27 cellular contexts compared by ENCODE assay signal in genomic region chr6:111248789-111249188, GRCh38.
DNase-seq lines count a peak whose midpoint lies in the region; ATAC-seq, FAIRE-seq and TF ChIP-seq lines count a peak whose summit lies in the region.
"Had no signal": no experiment of that assay in that cellular context is flagged by ENCODE, and none has a peak within 500 bp of the region (broad histone marks: within the 10 kb centered on the region; RNA-seq: fewer than 3 reads in every experiment).

No MANE protein-coding gene starts in this region.

- H3K27me3 ChIP-seq in HepG2 (ENCODE audit: control insufficient read depth in 1 of 2, insufficient read depth in 2 of 2, low read length in 2 of 2) (no peaks in the 10 kb centered on the region), right lobe of liver (no peaks in the 10 kb centered on the region), GM23248 (replicated peaks; ENCODE audit: insufficient read depth) (no peaks in the 10 kb centered on the region), endothelial cell of umbilical vein (ENCODE audit: control insufficient read depth in 2 of 2, insufficient read depth in 2 of 2, low read length in 2 of 2) (peaks cover under 1 to 9% of the 10 kb centered on the region in 2 experiments), endodermal cell (ENCODE audit: control insufficient read depth, insufficient read depth, low read length, poor library complexity, severe bottlenecking) (no peaks in the 10 kb centered on the region)
- H3K27me3 ChIP-seq: BE2C, BLaER1 had no signal

- H3K9ac ChIP-seq in HepG2 (ENCODE audit: insufficient read depth, low read depth, low read length) (no peak overlapping the region), GM23248 (no peak overlapping the region), endothelial cell of umbilical vein (replicated peaks; ENCODE audit: extremely low read depth, insufficient read depth, low read length) (no peak overlapping the region), endodermal cell (ENCODE audit: extremely low read depth, low read length, poor library complexity, severe bottlenecking) (no peak overlapping the region)
- H3K9ac ChIP-seq: BLaER1 had no signal

- TF ChIP-seq CTCF in HepG2 (CRISPR knock-in tag; IDR thresholded peaks at IDR 0.05): no peak
- TF ChIP-seq CTCF in right lobe of liver (IDR thresholded peaks at IDR 0.05): no peak
- no peak for TF ChIP-seq CTCF in endothelial cell of umbilical vein (IDR thresholded peaks at IDR 0.05; ENCODE audit: extremely low read depth in 1 of 2, insufficient read depth in 1 of 2, low read depth in 1 of 2, low read length in 2 of 2)
- no peak for TF ChIP-seq CTCF in endodermal cell (conservative IDR thresholded peaks at IDR 0.05)

- H3K79me2 ChIP-seq in HepG2 (ENCODE audit: insufficient read depth, low read length): no peaks in the 10 kb centered on the region
- no peaks in the 10 kb centered on the region for H3K79me2 ChIP-seq in GM23248 (ENCODE audit: insufficient read depth)
- no peaks in the 10 kb centered on the region for H3K79me2 ChIP-seq in endothelial cell of umbilical vein (ENCODE audit: control insufficient read depth, insufficient read depth, low read length)

- H3K9me2 ChIP-seq in GM23248 (ENCODE audit: insufficient read depth): no peaks in the 10 kb centered on the region

- ATAC-seq in HepG2 (no peak; the same call in 2 of the 3 replicates), right lobe of liver (no peak), GM19397 (IDR thresholded peaks at IDR 0.05; ENCODE audit: unreplicated experiment) (no peak)

- no peaks in the 10 kb centered on the region for H3K27me3 Mint-ChIP-seq in endodermal cell (ENCODE audit: insufficient read depth)
- H3K27me3 Mint-ChIP-seq: CD4-positive, alpha-beta memory T cell; CD4-positive, CD25-positive, alpha-beta regulatory T cell had no signal

- H3K4me2 ChIP-seq in HepG2 (ENCODE audit: low read depth, low read length): no peak overlapping the region
- no peak overlapping the region for H3K4me2 ChIP-seq in GM23248 (ENCODE audit: unreplicated experiment)
- no peak overlapping the region for H3K4me2 ChIP-seq in endothelial cell of umbilical vein (ENCODE audit: insufficient read depth, low read length)
- H3K4me2 ChIP-seq: BLaER1 had no signal

- no peak overlapping the region for H3K4me3 ChIP-seq in HepG2 (replicated peaks in 1 of 3; ENCODE audit: insufficient read depth in 1 of 3, low read depth in 2 of 3, low read length in 3 of 3)
- no peak overlapping the region for H3K4me3 ChIP-seq in right lobe of liver
- no peak overlapping the region for H3K4me3 ChIP-seq in GM23248
- H3K4me3 ChIP-seq in endothelial cell of umbilical vein (replicated peaks in 1 of 3; ENCODE audit: insufficient read depth in 1 of 3, low read depth in 1 of 3, low read length in 3 of 3): no peak overlapping the region
- H3K4me3 ChIP-seq in endodermal cell (ENCODE audit: low read length): no peak overlapping the region
- H3K4me3 ChIP-seq: BLaER1 had no signal

- no peaks in the 10 kb centered on the region for H3K9me3 ChIP-seq in HepG2 (ENCODE audit: low read length)
- H3K9me3 ChIP-seq in right lobe of liver: no peaks in the 10 kb centered on the region
- no peaks in the 10 kb centered on the region for H3K9me3 ChIP-seq in GM23248 (ENCODE audit: low read depth)
- no peaks in the 10 kb centered on the region for H3K9me3 ChIP-seq in endothelial cell of umbilical vein (replicated peaks; ENCODE audit: control insufficient read depth, insufficient read depth, low read length)
- no peaks in the 10 kb centered on the region for H3K9me3 ChIP-seq in endodermal cell (ENCODE audit: control insufficient read depth, low read length)
- H3K9me3 ChIP-seq: BE2C, BLaER1 had no signal

- H3K4me1 ChIP-seq in HepG2 (ENCODE audit: insufficient read depth, low read length) (peaks cover 24% of the 10 kb centered on the region), right lobe of liver (no peaks in the 10 kb centered on the region), GM23248 (ENCODE audit: insufficient read depth) (no peaks in the 10 kb centered on the region), endothelial cell of umbilical vein (ENCODE audit: control insufficient read depth, extremely low read depth, insufficient read depth, low read length) (no peaks in the 10 kb centered on the region), endodermal cell (ENCODE audit: control insufficient read depth, insufficient read depth, low read length) (peaks cover 5% of the 10 kb centered on the region)
- H3K4me1 ChIP-seq: BE2C, BLaER1 had no signal

- no peak for TF ChIP-seq EP300 in HepG2 (IDR thresholded peaks at IDR 0.05; ENCODE audit: low read depth in 2 of 2, low read length in 2 of 2)
- TF ChIP-seq EP300 in HepG2 (CRISPR knock-in tag; IDR thresholded peaks at IDR 0.05; ENCODE audit: borderline replicate concordance): no peak

- POLR2A ChIA-PET in HepG2 (lab: Yijun Ruan, JAX) (no interaction called here), endothelial cell of umbilical vein (lab: Charles Lee) (no interaction called here)

- H2AFZ ChIP-seq in HepG2 (ENCODE audit: low read length): no peak overlapping the region
- H2AFZ ChIP-seq in GM23248: no peak overlapping the region
- H2AFZ ChIP-seq in endothelial cell of umbilical vein (ENCODE audit: low read depth, low read length): no peak overlapping the region

- BruUV-seq in HepG2 (replicated peaks; lab: Mats Ljungman, UMichigan) (no TSS peak), endothelial cell of umbilical vein (replicated peaks; lab: Mats Ljungman, UMichigan) (no TSS peak)

- intact Hi-C loops in HepG2 (cut with micrococcal nuclease; ENCODE audit: unreplicated experiment) (no loop called here), right lobe of liver (cut with DNase I) (no loop called here), endothelial cell of umbilical vein (cut with micrococcal nuclease) (no loop called here)

- no peaks in the 10 kb centered on the region for H3K9me3 Mint-ChIP-seq in endodermal cell
- H3K9me3 Mint-ChIP-seq: CD14-positive monocyte; CD4-positive, CD25-positive, alpha-beta regulatory T cell; CD8-positive, alpha-beta memory T cell had no signal

- peaks cover 21% of the 10 kb centered on the region for H3K4me1 Mint-ChIP-seq in endodermal cell
- H3K4me1 Mint-ChIP-seq: CD14-positive monocyte; CD4-positive, alpha-beta memory T cell; CD4-positive, CD25-positive, alpha-beta regulatory T cell; CD8-positive, alpha-beta memory T cell had no signal

- in situ Hi-C loops in HepG2 (cut with HindIII; ENCODE audit: extremely low pct_ligation_motif_present, low pct_unique_long_range_greater_than_20kb) (no loop called here), GM23248 (cut with MboI) (no loop called here)

- no peak overlapping the region for H3K27ac Mint-ChIP-seq in endodermal cell
- H3K27ac Mint-ChIP-seq: CD4-positive, alpha-beta memory T cell; CD4-positive, CD25-positive, alpha-beta regulatory T cell had no signal

- CTCF ChIA-PET in HepG2 (lab: Yijun Ruan, JAX; ENCODE audit: low intra/inter-chr PET ratio, low total read pairs): no interaction called here
- CTCF ChIA-PET in endothelial cell of umbilical vein (lab: Charles Lee): no interaction called here

- FAIRE-seq in HepG2 (lab: Jason Lieb, UNC): no peak
- FAIRE-seq in endothelial cell of umbilical vein (lab: Jason Lieb, UNC): peak; percentile 21
- FAIRE-seq: A204.1, G401.6, GM12891, GM19239 had no signal

- H3K36me3 ChIP-seq in HepG2 (replicated peaks in 1 of 2; ENCODE audit: control insufficient read depth in 1 of 2, insufficient read depth in 2 of 2, low read length in 2 of 2) (no peaks in the 10 kb centered on the region), right lobe of liver (no peaks in the 10 kb centered on the region), GM23248 (ENCODE audit: low read depth) (no peaks in the 10 kb centered on the region), endothelial cell of umbilical vein (ENCODE audit: control insufficient read depth in 2 of 2, extremely low read depth in 1 of 2, insufficient read depth in 2 of 2, low read length in 2 of 2) (no peaks in the 10 kb centered on the region), endodermal cell (ENCODE audit: control insufficient read depth, insufficient read depth, low read length) (no peaks in the 10 kb centered on the region)
- H3K36me3 ChIP-seq: BE2C, BLaER1 had no signal

- no peaks in the 10 kb centered on the region for H3F3A ChIP-seq in GM23248 (ENCODE audit: insufficient read depth)

- TF ChIP-seq RAD21 in HepG2 (CRISPR knock-in tag; IDR thresholded peaks at IDR 0.05): no peak

- H3K36me3 Mint-ChIP-seq in endodermal cell (ENCODE audit: low read depth): no peaks in the 10 kb centered on the region
- H3K36me3 Mint-ChIP-seq: CD14-positive monocyte; CD4-positive, alpha-beta memory T cell; CD4-positive, CD25-positive, alpha-beta regulatory T cell had no signal

- DNase-seq in HepG2 (ENCODE audit: low spot score): no peak
- no peak for DNase-seq in right lobe of liver
- peak; percentile 22 for DNase-seq in GM23248
- DNase-seq in endothelial cell of umbilical vein (ENCODE audit: low read depth, low spot score): no peak
- DNase-seq in NCI-H2227 (lab: John Stamatoyannopoulos, UW; ENCODE audit: unreplicated experiment): no peak
- DNase-seq in endodermal cell: no peak
- DNase-seq: 8988T; ACHN; BE2C; C1 segment of cervical spinal cord; CD4-positive, alpha-beta memory T cell; CD4-positive, CD25-positive, alpha-beta regulatory T cell; CD8-positive, alpha-beta memory T cell; COR-L47; DMS 273 treated with DMSO at 0.1 percent for 48 hours; DMS153; DMS53; DMS79; DND-41; GF-D8 had no signal

- dilution Hi-C loops in endothelial cell of umbilical vein (cut with MboI; ENCODE audit: extremely low pct_ligation_motif_present, low sequenced_read_pairs): no loop called here

- H4K20me1 ChIP-seq in HepG2 (ENCODE audit: insufficient read depth, low read length) (no peaks in the 10 kb centered on the region), GM23248 (ENCODE audit: insufficient read depth) (no peaks in the 10 kb centered on the region), endothelial cell of umbilical vein (replicated peaks; ENCODE audit: control insufficient read depth, extremely low read depth, insufficient read depth, low read length) (no peaks in the 10 kb centered on the region)
- H4K20me1 ChIP-seq: BLaER1 had no signal

- H3K27ac ChIP-seq in HepG2 (ENCODE audit: extremely low read length, insufficient read depth, low read length): no peak overlapping the region
- H3K27ac ChIP-seq in right lobe of liver: no peak overlapping the region
- no peak overlapping the region for H3K27ac ChIP-seq in GM23248
- H3K27ac ChIP-seq in endothelial cell of umbilical vein (ENCODE audit: insufficient read depth, low read depth, low read length): no peak overlapping the region
- H3K27ac ChIP-seq in endodermal cell (ENCODE audit: low read depth, low read length): no peak overlapping the region
- H3K27ac ChIP-seq: BLaER1 had no signal

- no peaks in the 10 kb centered on the region for H3K9me1 ChIP-seq in endothelial cell of umbilical vein (replicated peaks; ENCODE audit: control insufficient read depth, extremely low read depth, insufficient read depth, low read length)

- H3K4me3 Mint-ChIP-seq in endodermal cell: no peak overlapping the region
- H3K4me3 Mint-ChIP-seq: CD14-positive monocyte; CD4-positive, alpha-beta memory T cell; CD4-positive, CD25-positive, alpha-beta regulatory T cell; CD8-positive, alpha-beta memory T cell had no signal

- TF ChIP-seq POLR2A in HepG2 (IDR thresholded peaks at IDR 0.05; ENCODE audit: insufficient read depth in 1 of 2, low read depth in 2 of 2, low read length in 2 of 2): no peak
- no peak for TF ChIP-seq POLR2A in right lobe of liver (IDR thresholded peaks at IDR 0.05)
- TF ChIP-seq POLR2A in endothelial cell of umbilical vein (IDR thresholded peaks at IDR 0.05; ENCODE audit: low read depth, low read length): no peak
